In genomic region chr12:92784356-92784755, GRCh38 we compare ENCODE assay signal across 13 cellular contexts.
DNase-seq lines count a peak whose midpoint lies in the region; ATAC-seq and TF ChIP-seq lines count a peak whose summit lies in the region.
"Had no signal": no experiment of that assay in that cellular context is flagged by ENCODE, and none has a peak within 500 bp of the region (broad histone marks: within the 10 kb centered on the region; RNA-seq: fewer than 3 reads in every experiment).

No MANE protein-coding gene starts in this region.

- no peaks in the 10 kb centered on the region for H3K27me3 Mint-ChIP-seq in mesothelial cell of epicardium (ENCODE audit: low read depth)
- H3K27me3 Mint-ChIP-seq: activated CD4-positive, alpha-beta T cell treated with anti-CD3 and anti-CD28 coated beads, Interleukin-2, amount 10 ng/mL, durations not matched to agents 24 days and 14 days; activated naive CD8-positive, alpha-beta T cell treated with anti-CD3 and anti-CD28 coated beads, Interleukin-2, amount 10 ng/mL, durations not matched to agents 7 days and 5 days; natural killer cell treated with Interleukin-12 subunit alpha and Interleukin-12 subunit beta and Interleukin-15 and Interleukin-18, amount 100 ng/mL, for 72 hours had no signal

- DNase-seq in AG09309 (ENCODE audit: low read depth) (peak; percentile 61), HFF-Myc (ENCODE audit: extremely low read depth, low read depth) (peak; percentile 59), colonic mucosa (no peak), mesothelial cell of epicardium (ENCODE audit: low spot score in 2 of 2, unreplicated experiment in 2 of 2) (no peak), NCI-H524 treated with DMSO at 0.1 percent for 48 hours (lab: John Stamatoyannopoulos, UW) (no peak), G401 (ENCODE audit: low spot score) (no peak), aorta (no peak), NCI-H1694 treated with DMSO at 0.1 percent for 48 hours (lab: John Stamatoyannopoulos, UW) (no peak)
- DNase-seq: activated naive CD8-positive, alpha-beta T cell treated with anti-CD3 and anti-CD28 coated beads, Interleukin-2, amount 10 ng/mL, durations not matched to agents 7 days and 5 days; activated T-cell treated with anti-CD3 and anti-CD28 coated beads for 4 hours had no signal

- intact Hi-C loops in colonic mucosa (cut with DNase I), result loop anchor here (10.0 kb wide), 1 partner anchor 640 kb away; no protein-coding TSS in a partner anchor
- intact Hi-C loops in aorta (cut with DNase I), result no loop called here

- ATAC-seq in aorta (ENCODE audit: low FRiP score), result no peak

- no peaks in the 10 kb centered on the region for H3K9me3 Mint-ChIP-seq in mesothelial cell of epicardium
- H3K9me3 Mint-ChIP-seq: activated CD4-positive, alpha-beta T cell treated with anti-CD3 and anti-CD28 coated beads, Interleukin-2, amount 10 ng/mL, durations not matched to agents 24 days and 14 days; activated naive CD8-positive, alpha-beta T cell treated with anti-CD3 and anti-CD28 coated beads, Interleukin-2, amount 10 ng/mL, durations not matched to agents 7 days and 5 days; natural killer cell treated with Interleukin-12 subunit alpha and Interleukin-12 subunit beta and Interleukin-15 and Interleukin-18, amount 100 ng/mL, for 72 hours had no signal

- H3K27me3 ChIP-seq in colonic mucosa, result no peaks in the 10 kb centered on the region
- no peaks in the 10 kb centered on the region for H3K27me3 ChIP-seq in aorta (ENCODE audit: control insufficient read depth in 1 of 2, insufficient read depth in 2 of 2, low read length in 1 of 2)

- no peaks in the 10 kb centered on the region for H3K36me3 ChIP-seq in colonic mucosa
- H3K36me3 ChIP-seq in aorta (ENCODE audit: control insufficient read depth in 1 of 2, insufficient read depth in 2 of 2, low read length in 1 of 2), result no peaks in the 10 kb centered on the region

- H3K4me1 ChIP-seq in colonic mucosa (no peaks in the 10 kb centered on the region), aorta (ENCODE audit: control insufficient read depth in 1 of 2, insufficient read depth in 2 of 2, low read length in 2 of 2) (peaks cover 0 to 1% of the 10 kb centered on the region in 2 donors)

- WGBS in aorta, 2 donors, result 0 to 7% methylated on average over 1 of the region's 1 CpG

- H3K9me3 ChIP-seq in colonic mucosa (no peaks in the 10 kb centered on the region), aorta (ENCODE audit: control insufficient read depth, low read length) (no peaks in the 10 kb centered on the region)
- H3K9me3 ChIP-seq: thoracic aorta had no signal

- no peak overlapping the region for H3K4me3 Mint-ChIP-seq in mesothelial cell of epicardium
- H3K4me3 Mint-ChIP-seq: activated CD4-positive, alpha-beta T cell treated with anti-CD3 and anti-CD28 coated beads, Interleukin-2, amount 10 ng/mL, durations not matched to agents 24 days and 14 days; activated naive CD8-positive, alpha-beta T cell treated with anti-CD3 and anti-CD28 coated beads, Interleukin-2, amount 10 ng/mL, durations not matched to agents 7 days and 5 days; natural killer cell treated with Interleukin-12 subunit alpha and Interleukin-12 subunit beta and Interleukin-15 and Interleukin-18, amount 100 ng/mL, for 72 hours had no signal

- peak overlapping the region; percentile 62 for H3K27ac Mint-ChIP-seq in mesothelial cell of epicardium
- H3K27ac Mint-ChIP-seq: activated CD4-positive, alpha-beta T cell treated with anti-CD3 and anti-CD28 coated beads, Interleukin-2, amount 10 ng/mL, durations not matched to agents 24 days and 14 days; activated naive CD8-positive, alpha-beta T cell treated with anti-CD3 and anti-CD28 coated beads, Interleukin-2, amount 10 ng/mL, durations not matched to agents 7 days and 5 days; natural killer cell treated with Interleukin-12 subunit alpha and Interleukin-12 subunit beta and Interleukin-15 and Interleukin-18, amount 100 ng/mL, for 72 hours had no signal

- H3K36me3 Mint-ChIP-seq in mesothelial cell of epicardium, result peaks cover 5% of the 10 kb centered on the region
- H3K36me3 Mint-ChIP-seq: natural killer cell treated with Interleukin-12 subunit alpha and Interleukin-12 subunit beta and Interleukin-15 and Interleukin-18, amount 100 ng/mL, for 72 hours had no signal

- H3K9ac ChIP-seq in colonic mucosa (ENCODE audit: low read depth in 2 of 2, low read length in 2 of 2), result no peak overlapping the region

- peaks cover 21% of the 10 kb centered on the region for H3K4me1 Mint-ChIP-seq in mesothelial cell of epicardium

- TF ChIP-seq CTCF in AG09309 (IDR thresholded peaks at IDR 0.05; ENCODE audit: control insufficient read depth, insufficient read depth, low read depth, low read length, missing control alignments) (no peak), HFF-Myc (IDR thresholded peaks at IDR 0.05; ENCODE audit: low read depth, low read length, missing control alignments) (no peak), colonic mucosa (IDR thresholded peaks at IDR 0.05) (no peak), mesothelial cell of epicardium (IDR thresholded peaks at IDR 0.05; ENCODE audit: unreplicated experiment) (no peak)

- H3K4me3 ChIP-seq in AG09309 (ENCODE audit: control insufficient read depth, low read depth, low read length) (no peak overlapping the region), HFF-Myc (replicated peaks; ENCODE audit: low read depth, low read length) (no peak overlapping the region), colonic mucosa (no peak overlapping the region), aorta (ENCODE audit: low read length in 2 of 2) (no peak overlapping the region)
- H3K4me3 ChIP-seq: thoracic aorta had no signal

- in situ Hi-C loops in G401 (cut with HindIII; ENCODE audit: low sequenced_read_pairs), result no loop called here

- H3K27ac ChIP-seq in colonic mucosa (peak overlapping the region; percentile 12), aorta (ENCODE audit: low read depth in 1 of 2, low read length in 2 of 2) (no peak overlapping the region)

Comparison
In these comparisons a context has a peak if more than half of its experiments do, and no peak if none do; other contexts are left out.
1. DNase-seq: peak in AG09309 (single experiment) and HFF-Myc (single experiment); none in colonic mucosa (single experiment), mesothelial cell of epicardium (0 of 2), NCI-H524 treated with DMSO at 0.1 percent for 48 hours (single experiment), G401 (single experiment), aorta (0 of 2) and NCI-H1694 treated with DMSO at 0.1 percent for 48 hours (single experiment).